19 cellular contexts compared by ENCODE assay signal in the genomic region with DNA sequence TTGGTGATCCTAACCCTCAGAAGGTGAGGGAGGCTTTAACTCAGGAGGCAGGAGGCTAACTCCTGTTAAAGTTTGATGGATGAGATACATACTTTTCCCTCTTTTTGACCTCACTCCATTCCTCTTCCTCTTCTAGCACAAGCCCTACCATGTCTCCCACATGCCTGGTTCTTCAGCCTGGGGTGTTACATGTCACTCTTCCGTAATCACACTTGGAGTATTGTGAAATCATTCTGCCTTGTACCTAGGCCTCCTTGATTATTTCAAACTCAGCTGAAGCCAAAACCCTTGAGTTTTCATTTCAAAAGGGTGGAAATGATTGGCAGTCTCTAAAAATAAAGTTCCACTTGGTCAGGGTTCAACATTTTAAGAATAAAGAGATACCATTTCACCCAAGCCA. TPM values are rescaled to one million over a fixed set of nuclear protein-coding genes. Genes with fewer than 3 reads are reported as not detected.
A peak's percentile ranks its signal among the peaks of the same experiment; 100 is the strongest.
DNase-seq lines count a peak whose midpoint lies in the region; ATAC-seq and TF ChIP-seq lines count a peak whose summit lies in the region.
"Had no signal": no experiment of that assay in that cellular context is flagged by ENCODE, and none has a peak within 500 bp of the region (broad histone marks: within the 10 kb centered on the region; RNA-seq: fewer than 3 reads in every experiment).

No MANE protein-coding gene starts in this region.

- H3K36me3 Mint-ChIP-seq in WTC11: peaks cover 11% of the 10 kb centered on the region
- peaks cover 0 to 12% (median 8%) of the 10 kb centered on the region in 3 donors for H3K36me3 Mint-ChIP-seq in naive thymus-derived CD8-positive, alpha-beta T cell
- H3K36me3 Mint-ChIP-seq: naive B cell had no signal

- peaks cover 24% of the 10 kb centered on the region for H3K4me1 Mint-ChIP-seq in WTC11
- no peaks in the 10 kb centered on the region for H3K4me1 Mint-ChIP-seq in naive thymus-derived CD8-positive, alpha-beta T cell
- H3K4me1 Mint-ChIP-seq: activated naive CD8-positive, alpha-beta T cell treated with anti-CD3 and anti-CD28 coated beads, Interleukin-2, amount 10 ng/mL, durations not matched to agents 7 days and 5 days had no signal

- H3K27me3 ChIP-seq in rectal smooth muscle tissue (ENCODE audit: control insufficient read depth, insufficient read depth, low read length) (no peaks in the 10 kb centered on the region), colonic mucosa (no peaks in the 10 kb centered on the region)
- H3K27me3 ChIP-seq: dorsolateral prefrontal cortex, pancreas, stomach, upper lobe of left lung had no signal

- POLR2A ChIA-PET in WTC11 (lab: Charles Lee): no interaction called here
- POLR2A ChIA-PET in naive thymus-derived CD8-positive, alpha-beta T cell (lab: Charles Lee): no interaction called here

- no peaks in the 10 kb centered on the region for H3K4me1 ChIP-seq in rectal smooth muscle tissue (ENCODE audit: control insufficient read depth, insufficient read depth, low read length)
- H3K4me1 ChIP-seq in colonic mucosa: no peaks in the 10 kb centered on the region
- H3K4me1 ChIP-seq: pancreas, stomach, upper lobe of left lung had no signal

- no peak for TF ChIP-seq POLR2A in NB4 (IDR thresholded peaks at IDR 0.05; ENCODE audit: extremely low read depth, insufficient read length)

- no peaks in the 10 kb centered on the region for H3K27me3 Mint-ChIP-seq in WTC11 (ENCODE audit: low read depth)
- H3K27me3 Mint-ChIP-seq in naive thymus-derived CD8-positive, alpha-beta T cell: no peaks in the 10 kb centered on the region
- H3K27me3 Mint-ChIP-seq: activated naive CD8-positive, alpha-beta T cell treated with anti-CD3 and anti-CD28 coated beads, Interleukin-2, amount 10 ng/mL, durations not matched to agents 7 days and 5 days; naive B cell had no signal

- no peaks in the 10 kb centered on the region for H3K9me3 Mint-ChIP-seq in WTC11
- no peaks in the 10 kb centered on the region for H3K9me3 Mint-ChIP-seq in naive thymus-derived CD8-positive, alpha-beta T cell
- H3K9me3 Mint-ChIP-seq: activated naive CD8-positive, alpha-beta T cell treated with anti-CD3 and anti-CD28 coated beads, Interleukin-2, amount 10 ng/mL, durations not matched to agents 7 days and 5 days had no signal

- ATAC-seq in WTC11 (no peak), Right ventricle myocardium superior (ENCODE audit: poor library complexity) (peak; percentile 96)
- no peak for ATAC-seq in naive thymus-derived CD8-positive, alpha-beta T cell
- ATAC-seq: pancreas had no signal

- CTCF ChIA-PET in WTC11 (lab: Charles Lee): no interaction called here

- H3K27ac Mint-ChIP-seq in WTC11: peak overlapping the region; percentile 76; the same call in 1 of the 2 replicates
- H3K27ac Mint-ChIP-seq in naive thymus-derived CD8-positive, alpha-beta T cell: no peak overlapping the region
- H3K27ac Mint-ChIP-seq: activated naive CD8-positive, alpha-beta T cell treated with anti-CD3 and anti-CD28 coated beads, Interleukin-2, amount 10 ng/mL, durations not matched to agents 7 days and 5 days; naive B cell had no signal

- H3K4me3 ChIP-seq in NB4 (ENCODE audit: low read depth, low read length): no peak overlapping the region
- no peak overlapping the region for H3K4me3 ChIP-seq in rectal smooth muscle tissue (ENCODE audit: low read length)
- no peak overlapping the region for H3K4me3 ChIP-seq in colonic mucosa
- H3K4me3 ChIP-seq: dorsolateral prefrontal cortex, pancreas, SK-N-MC, smooth muscle cell, stomach, upper lobe of left lung had no signal

- H3K36me3 ChIP-seq in rectal smooth muscle tissue (ENCODE audit: control insufficient read depth, insufficient read depth, low read length): no peaks in the 10 kb centered on the region
- H3K36me3 ChIP-seq in colonic mucosa: no peaks in the 10 kb centered on the region
- H3K36me3 ChIP-seq: pancreas, upper lobe of left lung had no signal

- no peak overlapping the region for H3K4me3 Mint-ChIP-seq in WTC11
- H3K4me3 Mint-ChIP-seq in naive thymus-derived CD8-positive, alpha-beta T cell: no peak overlapping the region
- H3K4me3 Mint-ChIP-seq: activated naive CD8-positive, alpha-beta T cell treated with anti-CD3 and anti-CD28 coated beads, Interleukin-2, amount 10 ng/mL, durations not matched to agents 7 days and 5 days; naive B cell had no signal

- intact Hi-C loops in Right ventricle myocardium superior (cut with DNase I): no loop called here
- intact Hi-C loops in colonic mucosa (cut with DNase I): no loop called here

- H3K9ac ChIP-seq in rectal smooth muscle tissue (ENCODE audit: low read length): peak overlapping the region; percentile 21
- no peak overlapping the region for H3K9ac ChIP-seq in colonic mucosa (ENCODE audit: low read depth in 2 of 2, low read length in 2 of 2)

- H3K9me3 ChIP-seq in colonic mucosa: no peaks in the 10 kb centered on the region
- H3K9me3 ChIP-seq: pancreas, stomach, upper lobe of left lung had no signal

- peak; percentile 36 for DNase-seq in NB4 (ENCODE audit: low read depth)
- no peak for DNase-seq in WTC11 (ENCODE audit: low spot score)
- DNase-seq in Right ventricle myocardium superior: no peak
- DNase-seq in naive thymus-derived CD8-positive, alpha-beta T cell: no peak
- DNase-seq in colonic mucosa: no peak
- no peak for DNase-seq in activated CD4-positive, alpha-beta T cell treated with anti-CD3 and anti-CD28 coated beads, Interleukin-2, amount 50 U/mL, for 1 hour
- DNase-seq: activated naive CD8-positive, alpha-beta T cell treated with anti-CD3 and anti-CD28 coated beads, Interleukin-2, amount 10 ng/mL, durations not matched to agents 7 days and 5 days; dorsolateral prefrontal cortex; head of caudate nucleus; naive B cell; NCI-H1436; NCI-H524 treated with DMSO at 0.1 percent for 48 hours; pancreas; stimulated activated CD4-positive, alpha-beta T cell treated with anti-CD3 and anti-CD28 coated beads, Interleukin-4, amount 100 ng/mL, for 1 hour; stomach; upper lobe of left lung had no signal

- TF ChIP-seq CTCF in NB4 (IDR thresholded peaks at IDR 0.05; ENCODE audit: low read depth, low read length) (no peak), WTC11 (IDR thresholded peaks at IDR 0.05) (no peak), colonic mucosa (IDR thresholded peaks at IDR 0.05) (no peak)

- H3K27ac ChIP-seq in rectal smooth muscle tissue (ENCODE audit: low read depth, low read length): no peak overlapping the region
- H3K27ac ChIP-seq in colonic mucosa: no peak overlapping the region
- H3K27ac ChIP-seq: dorsolateral prefrontal cortex, pancreas, SK-N-MC, stomach, upper lobe of left lung had no signal

TF ChIP-seq in WTC11, 78 proteins besides CTCF, POLR2A, EP300 and RAD21 (continues in another document):
- TF ChIP-seq, protein P1, sequence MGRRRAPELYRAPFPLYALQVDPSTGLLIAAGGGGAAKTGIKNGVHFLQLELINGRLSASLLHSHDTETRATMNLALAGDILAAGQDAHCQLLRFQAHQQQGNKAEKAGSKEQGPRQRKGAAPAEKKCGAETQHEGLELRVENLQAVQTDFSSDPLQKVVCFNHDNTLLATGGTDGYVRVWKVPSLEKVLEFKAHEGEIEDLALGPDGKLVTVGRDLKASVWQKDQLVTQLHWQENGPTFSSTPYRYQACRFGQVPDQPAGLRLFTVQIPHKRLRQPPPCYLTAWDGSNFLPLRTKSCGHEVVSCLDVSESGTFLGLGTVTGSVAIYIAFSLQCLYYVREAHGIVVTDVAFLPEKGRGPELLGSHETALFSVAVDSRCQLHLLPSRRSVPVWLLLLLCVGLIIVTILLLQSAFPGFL (CRISPR knock-in tag; IDR thresholded peaks at IDR 0.05; ENCODE audit: borderline replicate concordance): no peak
- TF ChIP-seq IRF2 (CRISPR knock-in tag; IDR thresholded peaks at IDR 0.05; ENCODE audit: borderline replicate concordance, low read depth) (no peak), AR (CRISPR knock-in tag; IDR thresholded peaks at IDR 0.05) (no peak), SMAD4 (CRISPR knock-in tag; IDR thresholded peaks at IDR 0.05) (no peak), SMAD3 (CRISPR knock-in tag; IDR thresholded peaks at IDR 0.05; ENCODE audit: borderline replicate concordance) (no peak)
- TF ChIP-seq, protein P2, sequence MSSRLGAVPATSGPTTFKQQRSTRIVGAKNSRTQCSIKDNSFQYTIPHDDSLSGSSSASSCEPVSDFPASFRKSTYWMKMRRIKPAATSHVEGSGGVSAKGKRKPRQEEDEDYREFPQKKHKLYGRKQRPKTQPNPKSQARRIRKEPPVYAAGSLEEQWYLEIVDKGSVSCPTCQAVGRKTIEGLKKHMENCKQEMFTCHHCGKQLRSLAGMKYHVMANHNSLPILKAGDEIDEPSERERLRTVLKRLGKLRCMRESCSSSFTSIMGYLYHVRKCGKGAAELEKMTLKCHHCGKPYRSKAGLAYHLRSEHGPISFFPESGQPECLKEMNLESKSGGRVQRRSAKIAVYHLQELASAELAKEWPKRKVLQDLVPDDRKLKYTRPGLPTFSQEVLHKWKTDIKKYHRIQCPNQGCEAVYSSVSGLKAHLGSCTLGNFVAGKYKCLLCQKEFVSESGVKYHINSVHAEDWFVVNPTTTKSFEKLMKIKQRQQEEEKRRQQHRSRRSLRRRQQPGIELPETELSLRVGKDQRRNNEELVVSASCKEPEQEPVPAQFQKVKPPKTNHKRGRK (CRISPR knock-in tag; IDR thresholded peaks at IDR 0.05; ENCODE audit: borderline replicate concordance): no peak

RNA-seq across cellular contexts. Expression of gene PLAC8L1, which starts 1.8 kb away (rescaled TPM):
- total RNA-seq in WTC11 (2021) (0.30 to 0.77 TPM (median 0.55 TPM) in 3 replicates), Right ventricle myocardium superior (not detected), colonic mucosa (not detected)
- total RNA-seq in naive thymus-derived CD8-positive, alpha-beta T cell: 1 to 10 TPM; 1.8 to 2.3 TPM
- not detected for polyA plus RNA-seq in naive thymus-derived CD8-positive, alpha-beta T cell
- total RNA-seq: smooth muscle cell, stomach had no signal
